ENCODE assay signal across 6 cellular contexts in the genomic region with DNA sequence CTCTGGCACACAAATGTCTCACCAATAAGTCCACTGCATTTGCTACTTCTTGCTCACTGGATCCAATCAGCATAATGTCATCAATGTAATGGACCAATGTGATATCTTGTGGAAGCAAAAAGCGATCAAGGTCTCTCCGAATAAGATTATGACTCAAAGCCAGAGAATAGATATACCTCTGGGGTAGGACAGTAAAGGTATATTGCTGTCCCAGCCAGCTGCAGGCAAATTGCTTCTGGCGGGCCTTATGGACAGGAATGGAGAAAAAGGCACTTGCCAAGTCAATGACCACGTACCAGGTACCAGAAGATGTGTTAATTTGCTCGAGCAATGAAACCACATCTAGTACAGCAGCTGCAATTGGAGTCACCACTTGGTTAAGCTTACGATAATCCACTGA. TPM values are rescaled to one million over a fixed set of nuclear protein-coding genes. Genes with fewer than 3 reads are reported as not detected.
"Had no signal": no experiment of that assay in that cellular context is flagged by ENCODE, and none has a peak within 500 bp of the region (broad histone marks: within the 10 kb centered on the region; RNA-seq: fewer than 3 reads in every experiment).

No MANE protein-coding gene starts in this region.

RNA-seq across cellular contexts. Expression of gene SMKR1, which starts 54.9 kb away (rescaled TPM):
- total RNA-seq: epithelial cell of proximal tubule, esophagus mucosa, fibroblast of villous mesenchyme, gastrocnemius medialis, gastroesophageal sphincter, heart right ventricle had no signal
